Comparison of ENCODE assay signal across 25 cellular contexts in the genomic region with DNA sequence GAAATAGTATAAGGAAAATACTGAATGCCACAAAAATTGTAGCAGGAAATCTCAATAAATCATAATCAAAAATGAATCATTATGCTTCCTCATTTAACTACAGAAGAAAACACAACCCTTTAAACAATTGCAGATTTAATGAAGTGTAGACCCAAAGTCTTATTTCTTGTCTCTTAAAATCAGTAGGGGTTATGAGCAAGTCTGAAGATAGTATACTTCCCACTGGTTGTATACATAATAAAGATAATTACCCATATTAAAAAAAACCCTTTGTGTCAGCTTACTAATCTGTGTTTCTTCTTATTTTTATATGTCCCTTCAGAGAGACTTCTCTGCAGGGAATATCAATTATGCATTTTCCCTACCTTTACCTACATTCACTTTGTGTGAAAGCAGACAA.
"Had no signal": no experiment of that assay in that cellular context is flagged by ENCODE, and none has a peak within 500 bp of the region (broad histone marks: within the 10 kb centered on the region; RNA-seq: fewer than 3 reads in every experiment).

No MANE protein-coding gene starts in this region.

- H3K27me3 ChIP-seq: neural progenitor cell, neutrophil, right lobe of liver, stomach, testis, thyroid gland, transverse colon, upper lobe of left lung, vagina had no signal

- H3K9me3 Mint-ChIP-seq: mesothelial cell of epicardium; nephron progenitor cell; neural progenitor cell; stimulated activated naive B cell treated with anti-CD40 and anti-IgM and Interleukin-4, amounts not matched to agents 10 μg/mL and 1 μg/mL and 100 μg/mL, for 72 hours had no signal

- H3K9ac ChIP-seq: neural progenitor cell, parathyroid adenoma had no signal

- H3K4me3 ChIP-seq: left ventricle myocardium inferior, lung, neural progenitor cell, psoas muscle, right lobe of liver, smooth muscle cell, stomach, testis, thyroid gland, transverse colon, upper lobe of left lung, vagina had no signal

- H3K27ac Mint-ChIP-seq: mesothelial cell of epicardium; naive B cell; natural killer cell; nephron progenitor cell; neural progenitor cell; stimulated activated naive B cell treated with anti-CD40 and anti-IgM and Interleukin-4, amounts not matched to agents 10 μg/mL and 1 μg/mL and 100 μg/mL, for 72 hours had no signal

- H3K4me1 Mint-ChIP-seq: naive B cell; natural killer cell; stimulated activated naive B cell treated with anti-CD40 and anti-IgM and Interleukin-4, amounts not matched to agents 10 μg/mL and 1 μg/mL and 100 μg/mL, for 72 hours had no signal

- H3K4me3 Mint-ChIP-seq: mesothelial cell of epicardium; naive B cell; natural killer cell; nephron progenitor cell; neural progenitor cell; stimulated activated naive B cell treated with anti-CD40 and anti-IgM and Interleukin-4, amounts not matched to agents 10 μg/mL and 1 μg/mL and 100 μg/mL, for 72 hours had no signal

- ATAC-seq: natural killer cell; psoas muscle; right lobe of liver; stimulated activated naive B cell treated with anti-CD40 and anti-IgM and Interleukin-4, amounts not matched to agents 10 μg/mL and 1 μg/mL and 100 μg/mL, for 72 hours; stimulated activated naive CD8-positive, alpha-beta T cell treated with anti-CD3 and anti-CD28 coated beads, Interleukin-15, Interleukin-2, amounts not matched to agents 100 U/mL and 50 U/mL, for 24 hours had no signal

- H3K36me3 ChIP-seq: left ventricle myocardium inferior, neural progenitor cell, neutrophil, right lobe of liver, stomach, thyroid gland, transverse colon, upper lobe of left lung, vagina had no signal

- H3K36me3 Mint-ChIP-seq: mesothelial cell of epicardium; naive B cell; natural killer cell; neural progenitor cell; stimulated activated naive B cell treated with anti-CD40 and anti-IgM and Interleukin-4, amounts not matched to agents 10 μg/mL and 1 μg/mL and 100 μg/mL, for 72 hours had no signal

- H3K4me1 ChIP-seq: left ventricle myocardium inferior, neural progenitor cell, parathyroid adenoma, right lobe of liver, stomach, testis, thyroid gland, transverse colon, upper lobe of left lung, vagina had no signal

- DNase-seq: islet precursor cell; left ventricle myocardium inferior; mesendoderm; naive B cell; natural killer cell; nephron progenitor cell; occipital lobe; psoas muscle; right lobe of liver; stimulated activated CD4-positive, alpha-beta T cell treated with anti-CD3 and anti-CD28 coated beads, Interleukin-1b, Interleukin-23, amount 100 ng/mL, for 48 hours; stimulated activated CD4-positive, alpha-beta T cell treated with anti-CD3 and anti-CD28 coated beads, Interleukin-2, amount 100 ng/mL, for 48 hours; stimulated activated naive B cell treated with anti-CD40 and anti-IgM and Interleukin-4, amounts not matched to agents 10 μg/mL and 1 μg/mL and 100 μg/mL, for 72 hours; stimulated activated naive CD8-positive, alpha-beta T cell treated with anti-CD3 and anti-CD28 coated beads, Interleukin-15, Interleukin-2, amounts not matched to agents 100 U/mL and 50 U/mL, for 24 hours; stomach; testis; thyroid gland; transverse colon; upper lobe of left lung had no signal

- H3K9me3 ChIP-seq: left ventricle myocardium inferior, neutrophil, psoas muscle, right lobe of liver, stomach, testis, thyroid gland, transverse colon, upper lobe of left lung, vagina had no signal

- H3K27ac ChIP-seq: left ventricle myocardium inferior, neural progenitor cell, neutrophil, parathyroid adenoma, psoas muscle, right lobe of liver, stomach, testis, thyroid gland, transverse colon, upper lobe of left lung, vagina had no signal

- H3K27me3 Mint-ChIP-seq: naive B cell; stimulated activated naive B cell treated with anti-CD40 and anti-IgM and Interleukin-4, amounts not matched to agents 10 μg/mL and 1 μg/mL and 100 μg/mL, for 72 hours had no signal
